8 cellular contexts compared by ENCODE assay signal in genomic region chr17:68759343-68760140, GRCh38.
DNase-seq lines count a peak whose midpoint lies in the region; ATAC-seq and TF ChIP-seq lines count a peak whose summit lies in the region.

No MANE protein-coding gene starts in this region.

- H3K4me3 ChIP-seq in fibroblast of mammary gland (ENCODE audit: control insufficient read depth, low read depth, low read length) = peak overlapping the region; percentile 61

- ATAC-seq in GM21381 (IDR thresholded peaks at IDR 0.05; ENCODE audit: unreplicated experiment) = peak; percentile 87

- DNase-seq in DMS 273 (lab: John Stamatoyannopoulos, UW; ENCODE audit: unreplicated experiment) (peak; percentile 96), HS-5 (ENCODE audit: low read depth) (peak; percentile 76), NCI-H774 (lab: John Stamatoyannopoulos, UW) (peak; percentile 95), fibroblast of mammary gland (ENCODE audit: low read depth) (peak; percentile 95), myocyte (ENCODE audit: low read depth) (peak; percentile 96), stromal cell of bone marrow (ENCODE audit: low read depth) (peak; percentile 92)
- peak; percentile 19 for DNase-seq in activated CD8-positive, alpha-beta memory T cell treated with anti-CD3 and anti-CD28 coated beads, Interleukin-2, amount 50 U/mL, for 4 hours

- TF ChIP-seq CTCF in fibroblast of mammary gland (conservative IDR thresholded peaks at IDR 0.05; ENCODE audit: control insufficient read depth, insufficient read depth, low read depth, low read length) = peak; percentile 98

Comparison
In these comparisons a context has a peak if more than half of its experiments do, and no peak if none do; other contexts are left out.
1. Peak in every context shown above with its lines: DNase-seq, ATAC-seq and H3K4me3 ChIP-seq.
2. DNase-seq: peak in every context shown above with its lines; median percentile 96 in DMS 273; 96 in myocyte; 95 in NCI-H774; 95 in fibroblast of mammary gland; 92 in stromal cell of bone marrow; 76 in HS-5; 19 in activated CD8-positive, alpha-beta memory T cell treated with anti-CD3 and anti-CD28 coated beads, Interleukin-2, amount 50 U/mL, for 4 hours.